27 cellular contexts compared by ENCODE assay signal in the genomic region with DNA sequence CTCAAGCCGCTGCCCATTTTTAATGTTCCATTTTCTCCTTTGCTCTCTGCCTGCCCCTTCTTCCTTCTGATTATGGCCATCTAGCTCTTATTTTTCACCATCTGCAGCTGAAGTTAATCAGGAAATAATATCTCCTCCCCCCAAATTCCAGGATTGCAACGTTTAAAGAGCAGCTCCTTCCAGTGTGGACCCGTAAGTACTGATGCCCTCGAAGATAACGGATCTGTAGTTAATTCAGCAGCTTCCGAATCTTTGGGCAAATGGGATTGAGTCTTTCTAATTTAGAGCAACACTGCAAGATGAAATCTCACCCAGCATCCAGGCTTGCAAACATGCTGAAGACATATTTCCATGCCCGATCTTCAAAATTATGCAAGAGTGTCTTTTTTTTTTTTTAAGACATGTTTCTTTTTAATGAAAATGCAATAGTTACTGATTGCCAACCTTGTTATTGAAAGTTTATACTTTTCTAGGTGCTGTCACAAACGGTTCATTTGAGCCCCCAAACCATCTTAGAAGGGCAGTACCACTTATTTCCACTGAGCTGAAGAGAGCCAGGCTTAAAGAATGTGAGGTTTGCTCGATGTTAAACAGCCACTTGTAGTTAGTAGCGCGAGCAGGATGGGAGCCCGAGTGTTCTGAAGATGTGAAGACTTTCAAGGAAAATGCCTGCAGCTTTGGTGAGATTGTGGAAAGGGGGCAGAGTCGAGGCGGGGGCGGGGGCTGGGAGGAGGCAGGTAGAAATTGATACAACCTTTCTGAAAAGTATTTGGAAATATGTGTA. TPM values are rescaled to one million over a fixed set of nuclear protein-coding genes. Genes with fewer than 3 reads are reported as not detected.
DNase-seq lines count a peak whose midpoint lies in the region; ATAC-seq and TF ChIP-seq lines count a peak whose summit lies in the region.
"Had no signal": no experiment of that assay in that cellular context is flagged by ENCODE, and none has a peak within 500 bp of the region (broad histone marks: within the 10 kb centered on the region; RNA-seq: fewer than 3 reads in every experiment).

No MANE protein-coding gene starts in this region.

- H3K36me3 ChIP-seq in WERI-Rb-1: no peaks in the 10 kb centered on the region
- no peaks in the 10 kb centered on the region for H3K36me3 ChIP-seq in PC-9 (ENCODE audit: low read depth)
- no peaks in the 10 kb centered on the region for H3K36me3 ChIP-seq in mucosa of descending colon (ENCODE audit: low read depth)
- H3K36me3 ChIP-seq: SJSA1, spleen had no signal

- POLR2A ChIA-PET in WTC11 (lab: Charles Lee) (no interaction called here), PC-9 (lab: Charles Lee; ENCODE audit: unreplicated experiment) (no interaction called here)

- DNase-seq in AG09319 (ENCODE audit: extremely low read depth, low read depth): no peak
- DNase-seq in EL: peak; percentile 20
- no peak for DNase-seq in WTC11 (ENCODE audit: low spot score)
- DNase-seq in left kidney (ENCODE audit: low read depth, low spot score): peak; percentile 30
- no peak for DNase-seq in WERI-Rb-1
- DNase-seq in stimulated activated naive CD8-positive, alpha-beta T cell treated with anti-CD3 and anti-CD28 coated beads, Interleukin-15, amount 100 ng/mL, for 72 hours: no peak
- DNase-seq in PC-9: no peak
- no peak for DNase-seq in mucosa of descending colon
- DNase-seq: activated CD4-positive, alpha-beta T cell treated with anti-CD3 and anti-CD28 coated beads for 4 hours; activated naive CD4-positive, alpha-beta T cell treated with anti-CD3 and anti-CD28 coated beads, Interleukin-2, amount 50 U/mL, for 16 hours; erythroblast; glutamatergic neuron; immature natural killer cell; MV-4-11; naive B cell; NCI-H2081; NCI-H69; OCI-M1; psoas muscle; spleen; T-helper 9 cell had no signal

- H3K27ac ChIP-seq in WERI-Rb-1: no peak overlapping the region
- H3K27ac ChIP-seq in PC-9: no peak overlapping the region
- H3K27ac ChIP-seq: psoas muscle, SJSA1, spleen had no signal

- intact Hi-C loops in PC-9 (cut with micrococcal nuclease; ENCODE audit: unreplicated experiment): no loop called here
- intact Hi-C loops in mucosa of descending colon (cut with DNase I, micrococcal nuclease): no loop called here

- peaks cover 26% of the 10 kb centered on the region for H3K9me3 Mint-ChIP-seq in WTC11
- peaks cover 0 to 10% of the 10 kb centered on the region in 2 donors for H3K9me3 Mint-ChIP-seq in stimulated activated naive CD8-positive, alpha-beta T cell treated with anti-CD3 and anti-CD28 coated beads, Interleukin-15, amount 100 ng/mL, for 72 hours
- H3K9me3 Mint-ChIP-seq: dendritic cell treated with granulocyte-macrophage colony-stimulating factor and Interleukin-4, amounts not matched to agents 40 ng/mL and 50 ng/mL, for 4 days had no signal

- H3K4me1 ChIP-seq in PC-9 (replicated peaks; ENCODE audit: insufficient read depth): no peaks in the 10 kb centered on the region
- no peaks in the 10 kb centered on the region for H3K4me1 ChIP-seq in mucosa of descending colon (ENCODE audit: low read depth)
- H3K4me1 ChIP-seq: psoas muscle, SJSA1 had no signal

- H3K9me3 ChIP-seq in WERI-Rb-1 (ENCODE audit: severe bottlenecking) (peaks cover 10% of the 10 kb centered on the region), PC-9 (ENCODE audit: insufficient read depth, low read depth) (no peaks in the 10 kb centered on the region), mucosa of descending colon (no peaks in the 10 kb centered on the region)
- H3K9me3 ChIP-seq: psoas muscle had no signal

- H2AFZ ChIP-seq in PC-9: no peak overlapping the region

- no peaks in the 10 kb centered on the region for H4K20me1 ChIP-seq in PC-9 (ENCODE audit: insufficient read depth)

- CTCF ChIA-PET in WTC11 (lab: Charles Lee): interaction anchor here (0.5 to 2.8 kb wide), 8 partner anchors 9 to 496 kb away, joined by 3 to 14 read pairs (median 6); partner anchors contain the start of gene NIPAL3
- CTCF ChIA-PET in PC-9 (lab: Charles Lee): interaction anchor here (0.6 kb wide), 1 partner anchor 55 kb away, joined by 7 read pairs; no protein-coding TSS in a partner anchor

- BruUV-seq in PC-9 (replicated peaks; lab: Mats Ljungman, UMichigan): no TSS peak

- H3K4me2 ChIP-seq in PC-9: no peak overlapping the region

- H3K27me3 ChIP-seq in WERI-Rb-1 (ENCODE audit: insufficient read depth, low read depth, severe bottlenecking) (no peaks in the 10 kb centered on the region), PC-9 (ENCODE audit: insufficient read depth, low read depth) (no peaks in the 10 kb centered on the region)
- H3K27me3 ChIP-seq: SJSA1 had no signal

- ATAC-seq in WTC11: peak; percentile 76
- ATAC-seq in stimulated activated naive CD8-positive, alpha-beta T cell treated with anti-CD3 and anti-CD28 coated beads, Interleukin-15, amount 100 ng/mL, for 72 hours: no peak
- no peak for ATAC-seq in mucosa of descending colon
- ATAC-seq: GM12878, psoas muscle had no signal

- no peak overlapping the region for H3K4me3 Mint-ChIP-seq in WTC11
- no peak overlapping the region for H3K4me3 Mint-ChIP-seq in stimulated activated naive CD8-positive, alpha-beta T cell treated with anti-CD3 and anti-CD28 coated beads, Interleukin-15, amount 100 ng/mL, for 72 hours
- H3K4me3 Mint-ChIP-seq: brain; CD14-positive monocyte; dendritic cell treated with granulocyte-macrophage colony-stimulating factor and Interleukin-4, amounts not matched to agents 40 ng/mL and 50 ng/mL, for 4 days; immature natural killer cell; naive B cell had no signal

- no peaks in the 10 kb centered on the region for H3F3A ChIP-seq in PC-9 (ENCODE audit: insufficient read depth, low read depth)

- peaks cover 5% of the 10 kb centered on the region; the same call in 1 of the 2 replicates for H3K4me1 Mint-ChIP-seq in WTC11
- H3K4me1 Mint-ChIP-seq in stimulated activated naive CD8-positive, alpha-beta T cell treated with anti-CD3 and anti-CD28 coated beads, Interleukin-15, amount 100 ng/mL, for 72 hours: peaks cover 44% of the 10 kb centered on the region
- H3K4me1 Mint-ChIP-seq: brain had no signal

- H3K4me3 ChIP-seq in WERI-Rb-1 (ENCODE audit: low read depth, low read length): no peak overlapping the region
- H3K4me3 ChIP-seq in PC-9: no peak overlapping the region
- no peak overlapping the region for H3K4me3 ChIP-seq in mucosa of descending colon
- H3K4me3 ChIP-seq: GM12878, lung, psoas muscle, SJSA1, spleen had no signal

- TF ChIP-seq CTCF in AG09319 (IDR thresholded peaks at IDR 0.05; ENCODE audit: low read depth, low read length) (peak; percentile 1; the same call in 1 of the 2 replicates), WTC11 (IDR thresholded peaks at IDR 0.05) (no peak), WERI-Rb-1 (IDR thresholded peaks at IDR 0.05; ENCODE audit: low read depth, low read length) (no peak), PC-9 (conservative IDR thresholded peaks at IDR 0.05) (no peak), mucosa of descending colon (IDR thresholded peaks at IDR 0.05) (no peak)

- no peaks in the 10 kb centered on the region for H3K79me2 ChIP-seq in PC-9 (ENCODE audit: low read depth)

- peaks cover 24% of the 10 kb centered on the region for H3K36me3 Mint-ChIP-seq in WTC11
- H3K36me3 Mint-ChIP-seq: brain, CD14-positive monocyte, immature natural killer cell, naive B cell had no signal

- no peak overlapping the region for H3K27ac Mint-ChIP-seq in WTC11
- no peak overlapping the region for H3K27ac Mint-ChIP-seq in stimulated activated naive CD8-positive, alpha-beta T cell treated with anti-CD3 and anti-CD28 coated beads, Interleukin-15, amount 100 ng/mL, for 72 hours
- H3K27ac Mint-ChIP-seq: brain; CD14-positive monocyte; dendritic cell treated with granulocyte-macrophage colony-stimulating factor and Interleukin-4, amounts not matched to agents 40 ng/mL and 50 ng/mL, for 4 days; immature natural killer cell had no signal

- peaks cover 7% of the 10 kb centered on the region for H3K27me3 Mint-ChIP-seq in WTC11 (ENCODE audit: low read depth)
- no peaks in the 10 kb centered on the region for H3K27me3 Mint-ChIP-seq in stimulated activated naive CD8-positive, alpha-beta T cell treated with anti-CD3 and anti-CD28 coated beads, Interleukin-15, amount 100 ng/mL, for 72 hours
- H3K27me3 Mint-ChIP-seq: naive B cell had no signal

- no peaks in the 10 kb centered on the region for H3K9me2 ChIP-seq in PC-9 (ENCODE audit: insufficient read depth)

TF ChIP-seq in WTC11, 78 proteins besides CTCF, POLR2A, EP300 and RAD21 (continues in another document):
- TF ChIP-seq ATF2 (CRISPR knock-in tag; IDR thresholded peaks at IDR 0.05; ENCODE audit: borderline replicate concordance, low read depth) (no peak), GABPB1 (CRISPR knock-in tag; IDR thresholded peaks at IDR 0.05) (no peak), NR2C2 (CRISPR knock-in tag; IDR thresholded peaks at IDR 0.05) (no peak)
- TF ChIP-seq, protein P1, sequence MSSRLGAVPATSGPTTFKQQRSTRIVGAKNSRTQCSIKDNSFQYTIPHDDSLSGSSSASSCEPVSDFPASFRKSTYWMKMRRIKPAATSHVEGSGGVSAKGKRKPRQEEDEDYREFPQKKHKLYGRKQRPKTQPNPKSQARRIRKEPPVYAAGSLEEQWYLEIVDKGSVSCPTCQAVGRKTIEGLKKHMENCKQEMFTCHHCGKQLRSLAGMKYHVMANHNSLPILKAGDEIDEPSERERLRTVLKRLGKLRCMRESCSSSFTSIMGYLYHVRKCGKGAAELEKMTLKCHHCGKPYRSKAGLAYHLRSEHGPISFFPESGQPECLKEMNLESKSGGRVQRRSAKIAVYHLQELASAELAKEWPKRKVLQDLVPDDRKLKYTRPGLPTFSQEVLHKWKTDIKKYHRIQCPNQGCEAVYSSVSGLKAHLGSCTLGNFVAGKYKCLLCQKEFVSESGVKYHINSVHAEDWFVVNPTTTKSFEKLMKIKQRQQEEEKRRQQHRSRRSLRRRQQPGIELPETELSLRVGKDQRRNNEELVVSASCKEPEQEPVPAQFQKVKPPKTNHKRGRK (CRISPR knock-in tag; IDR thresholded peaks at IDR 0.05; ENCODE audit: borderline replicate concordance): no peak

RNA-seq across cellular contexts. Expression of gene RCAN3, which starts 10.9 kb away (rescaled TPM):
- 16.9 to 23.3 TPM (median 16.9 TPM) in 3 replicates for total RNA-seq in WTC11 (2021)
- total RNA-seq in PC-9 (2021): 21.9 and 27.4 TPM in 2 replicates
- 10 to 100 TPM in 2 of 3 donors, 1 to 10 TPM in 1; 9.2 to 15.0 (median 12.8) TPM for total RNA-seq in mucosa of descending colon

Comparison
In these comparisons a context has a peak if more than half of its experiments do, and no peak if none do; other contexts are left out.
1. DNase-seq: peak in EL (single experiment) and left kidney (single experiment); none in AG09319 (single experiment), WTC11 (single experiment), WERI-Rb-1 (single experiment), stimulated activated naive CD8-positive, alpha-beta T cell treated with anti-CD3 and anti-CD28 coated beads, Interleukin-15, amount 100 ng/mL, for 72 hours (0 of 2), PC-9 (0 of 2) and mucosa of descending colon (0 of 3).